In genomic region chr16:674214-674881, GRCh38 we compare ENCODE assay signal across 16 cellular contexts. TPM values are rescaled to one million over a fixed set of nuclear protein-coding genes. Genes with fewer than 3 reads are reported as not detected.
DNase-seq lines count a peak whose midpoint lies in the region; ATAC-seq and TF ChIP-seq lines count a peak whose summit lies in the region.
"Had no signal": no experiment of that assay in that cellular context is flagged by ENCODE, and none has a peak within 500 bp of the region (broad histone marks: within the 10 kb centered on the region; RNA-seq: fewer than 3 reads in every experiment).

No MANE protein-coding gene starts in this region.

- peak overlapping the region; percentile 97 for H3K23ac ChIP-seq in neuronal stem cell (ENCODE audit: low read depth, low read length, poor library complexity)

- H3K4me3 ChIP-seq in HUES64 (ENCODE audit: low read length): peak overlapping the region; percentile 61; the same call in 1 of the 2 replicates
- no peak overlapping the region for H3K4me3 ChIP-seq in neuronal stem cell (ENCODE audit: low read length in 2 of 2)
- no peak overlapping the region for H3K4me3 ChIP-seq in osteoblast (ENCODE audit: insufficient read depth, low read length)
- H3K4me3 ChIP-seq: SJSA1 had no signal

- H3K4me1 ChIP-seq in HUES64 (ENCODE audit: insufficient read depth, low read length): peaks cover 6% of the 10 kb centered on the region; the same call in 1 of the 2 replicates
- H3K4me1 ChIP-seq in neuronal stem cell (ENCODE audit: control insufficient read depth in 2 of 2, insufficient read depth in 1 of 2, low read depth in 1 of 2, low read length in 2 of 2): peaks cover 0 to 10% of the 10 kb centered on the region in 2 donors
- peaks cover under 1% of the 10 kb centered on the region for H3K4me1 ChIP-seq in osteoblast (ENCODE audit: insufficient read depth, low read length)
- H3K4me1 ChIP-seq: parathyroid adenoma had no signal

- peaks cover 18% of the 10 kb centered on the region for H3K79me1 ChIP-seq in neuronal stem cell (ENCODE audit: low read depth, low read length)

- H2AFZ ChIP-seq in neuronal stem cell (ENCODE audit: low read length) (no peak overlapping the region), osteoblast (ENCODE audit: low read length) (no peak overlapping the region)
- H2AFZ ChIP-seq: hepatocyte, parathyroid adenoma had no signal

- POLR2A ChIA-PET in CD4-positive, alpha-beta T cell (lab: Charles Lee): no interaction called here

- H3K14ac ChIP-seq in neuronal stem cell (ENCODE audit: low read length): no peak overlapping the region

- TF ChIP-seq CTCF in CD4-positive, alpha-beta T cell (IDR thresholded peaks at IDR 0.05): no peak
- no peak for TF ChIP-seq CTCF in osteoblast (IDR thresholded peaks at IDR 0.05; ENCODE audit: extremely low read depth, low read depth, low read length)

- H4K20me1 ChIP-seq in osteoblast (ENCODE audit: insufficient read depth, low read length): peaks cover 40% of the 10 kb centered on the region

- intact Hi-C loops in CD4-positive, alpha-beta T cell (cut with DNase I, micrococcal nuclease): no loop called here
- intact Hi-C loops in dendritic cell treated with granulocyte-macrophage colony-stimulating factor and Interleukin-4, amounts not matched to agents 40 ng/mL and 50 ng/mL, for 4 days (cut with micrococcal nuclease): no loop called here
- intact Hi-C loops in posterior cingulate gyrus (cut with DNase I): no loop called here

- no peaks in the 10 kb centered on the region for H3K9me3 Mint-ChIP-seq in CD4-positive, alpha-beta T cell
- no peaks in the 10 kb centered on the region for H3K9me3 Mint-ChIP-seq in dendritic cell treated with granulocyte-macrophage colony-stimulating factor and Interleukin-4, amounts not matched to agents 40 ng/mL and 50 ng/mL, for 4 days
- H3K9me3 Mint-ChIP-seq: stimulated activated naive CD8-positive, alpha-beta T cell treated with anti-CD3 and anti-CD28 coated beads, Interleukin-15, Interleukin-2, amounts not matched to agents 100 ng/mL and 50 ng/mL, for 24 hours had no signal

- WGBS in HUES64: 88% methylated on average over 22 of the region's 22 CpGs
- no CpG with 5 or more reads among the region's 22 CpGs for WGBS in neuronal stem cell (ENCODE audit: extremely low coverage in 2 of 2, insufficient read length in 2 of 2, insufficient replicate concordance in 1 of 2), 2 donors

- no peak overlapping the region for H4K8ac ChIP-seq in neuronal stem cell (ENCODE audit: low read depth, low read length)

- no peak overlapping the region for H2BK15ac ChIP-seq in neuronal stem cell (ENCODE audit: low read length)

- H2BK120ac ChIP-seq in neuronal stem cell (ENCODE audit: low read depth, low read length): no peak overlapping the region

- peaks cover 49% of the 10 kb centered on the region for H3K36me3 ChIP-seq in HUES64 (ENCODE audit: insufficient read depth, low read length)
- peaks cover 36 to 53% of the 10 kb centered on the region in 2 donors for H3K36me3 ChIP-seq in neuronal stem cell (replicated peaks in 1 of 2; ENCODE audit: control insufficient read depth in 2 of 2, insufficient read depth in 2 of 2, low read length in 2 of 2)
- peaks cover 40% of the 10 kb centered on the region for H3K36me3 ChIP-seq in osteoblast (ENCODE audit: insufficient read depth, low read length)

- H3K36me3 Mint-ChIP-seq in CD4-positive, alpha-beta T cell (ENCODE audit: low read depth): peaks cover 15% of the 10 kb centered on the region
- H3K36me3 Mint-ChIP-seq in dendritic cell treated with granulocyte-macrophage colony-stimulating factor and Interleukin-4, amounts not matched to agents 40 ng/mL and 50 ng/mL, for 4 days (ENCODE audit: low read depth): peaks cover 57% of the 10 kb centered on the region

- CTCF ChIA-PET in CD4-positive, alpha-beta T cell (lab: Charles Lee): no interaction called here

- H3K18ac ChIP-seq in neuronal stem cell (ENCODE audit: low read length): no peak overlapping the region

- H2BK5ac ChIP-seq in neuronal stem cell (ENCODE audit: low read length): no peak overlapping the region

- H3K9me3 ChIP-seq in CD4-positive, alpha-beta T cell (ENCODE audit: control insufficient read depth, low read length): no peaks in the 10 kb centered on the region
- H3K9me3 ChIP-seq in HUES64 (ENCODE audit: insufficient read depth, low read depth, low read length): no peaks in the 10 kb centered on the region
- H3K9me3 ChIP-seq in neuronal stem cell (replicated peaks in 1 of 2; ENCODE audit: control insufficient read depth in 2 of 2, insufficient read depth in 1 of 2, low read depth in 1 of 2, low read length in 2 of 2): no peaks in the 10 kb centered on the region
- no peaks in the 10 kb centered on the region for H3K9me3 ChIP-seq in osteoblast (ENCODE audit: low read depth, low read length)
- H3K9me3 ChIP-seq: SJSA1, transverse colon had no signal

- peak overlapping the region; percentile 41 for H2BK12ac ChIP-seq in neuronal stem cell (ENCODE audit: low read length)

- H3K27me3 ChIP-seq in CD4-positive, alpha-beta T cell (ENCODE audit: control insufficient read depth, insufficient read depth, low read length): peaks cover 12% of the 10 kb centered on the region
- peaks cover 5% of the 10 kb centered on the region; the same call in 1 of the 2 replicates for H3K27me3 ChIP-seq in HUES64 (ENCODE audit: insufficient read depth, low read length)
- peaks cover 0 to 14% (median 0%) of the 10 kb centered on the region in 3 experiments for H3K27me3 ChIP-seq in neuronal stem cell (ENCODE audit: control insufficient read depth in 3 of 3, insufficient read depth in 3 of 3, low read depth in 1 of 3, low read length in 3 of 3)
- no peaks in the 10 kb centered on the region for H3K27me3 ChIP-seq in osteoblast (ENCODE audit: insufficient read depth, low read length)
- H3K27me3 ChIP-seq: hepatocyte, SJSA1, transverse colon had no signal

- no peak overlapping the region for H3K27ac ChIP-seq in CD4-positive, alpha-beta T cell (ENCODE audit: low read depth, low read length)
- H3K27ac ChIP-seq in HUES64 (ENCODE audit: low read depth, low read length) (peak overlapping the region; percentile 35; the same call in 1 of the 2 replicates), neuronal stem cell (replicated peaks; ENCODE audit: low read length) (no peak overlapping the region), osteoblast (ENCODE audit: low read depth, low read length) (no peak overlapping the region)
- H3K27ac ChIP-seq: hepatocyte, parathyroid adenoma, SJSA1 had no signal

- no peak for DNase-seq in CD4-positive, alpha-beta T cell
- DNase-seq in neuronal stem cell (ENCODE audit: low spot score): no peak
- DNase-seq in activated CD4-positive, alpha-beta T cell treated with anti-CD3 and anti-CD28 coated beads for 4 hours: no peak
- DNase-seq in osteoblast (ENCODE audit: insufficient read length, low spot score, missing footprints): no peak
- no peak for DNase-seq in posterior cingulate gyrus
- DNase-seq: activated CD4-positive, alpha-beta T cell treated with anti-CD3 and anti-CD28 coated beads, Interleukin-2, amount 50 U/mL, for 48 hours; activated gamma-delta T cell; PC-3; stimulated activated CD4-positive, alpha-beta T cell treated with anti-CD3 and anti-CD28 coated beads, Interleukin-2, amount 100 ng/mL, for 24 hours; transverse colon had no signal

- no peak overlapping the region for H3K4ac ChIP-seq in neuronal stem cell (ENCODE audit: low read length)

- H3K27ac Mint-ChIP-seq in CD4-positive, alpha-beta T cell: no peak overlapping the region
- H3K27ac Mint-ChIP-seq in dendritic cell treated with granulocyte-macrophage colony-stimulating factor and Interleukin-4, amounts not matched to agents 40 ng/mL and 50 ng/mL, for 4 days: peak overlapping the region; percentile 10
- H3K27ac Mint-ChIP-seq: stimulated activated naive CD8-positive, alpha-beta T cell treated with anti-CD3 and anti-CD28 coated beads, Interleukin-15, Interleukin-2, amounts not matched to agents 100 ng/mL and 50 ng/mL, for 24 hours had no signal

- H2AK5ac ChIP-seq in neuronal stem cell (ENCODE audit: low read depth, low read length): peak overlapping the region; percentile 82

- peaks cover 18% of the 10 kb centered on the region for H3K4me1 Mint-ChIP-seq in CD4-positive, alpha-beta T cell (ENCODE audit: low read depth)
- peaks cover 25% of the 10 kb centered on the region for H3K4me1 Mint-ChIP-seq in dendritic cell treated with granulocyte-macrophage colony-stimulating factor and Interleukin-4, amounts not matched to agents 40 ng/mL and 50 ng/mL, for 4 days (ENCODE audit: low read depth)

- peak overlapping the region; percentile 65 for H3K4me3 Mint-ChIP-seq in CD4-positive, alpha-beta T cell
- no peak overlapping the region for H3K4me3 Mint-ChIP-seq in dendritic cell treated with granulocyte-macrophage colony-stimulating factor and Interleukin-4, amounts not matched to agents 40 ng/mL and 50 ng/mL, for 4 days
- H3K4me3 Mint-ChIP-seq: stimulated activated naive CD8-positive, alpha-beta T cell treated with anti-CD3 and anti-CD28 coated beads, Interleukin-15, Interleukin-2, amounts not matched to agents 100 ng/mL and 50 ng/mL, for 24 hours had no signal

- H3K9ac ChIP-seq in HUES64 (ENCODE audit: low read depth, low read length) (no peak overlapping the region; the same call in 1 of the 2 replicates), neuronal stem cell (ENCODE audit: low read depth, low read length, poor library complexity) (no peak overlapping the region)
- H3K9ac ChIP-seq: parathyroid adenoma had no signal

- no peaks in the 10 kb centered on the region for H3K27me3 Mint-ChIP-seq in CD4-positive, alpha-beta T cell
- H3K27me3 Mint-ChIP-seq in dendritic cell treated with granulocyte-macrophage colony-stimulating factor and Interleukin-4, amounts not matched to agents 40 ng/mL and 50 ng/mL, for 4 days: peaks cover 38% of the 10 kb centered on the region
- H3K27me3 Mint-ChIP-seq: stimulated activated naive CD8-positive, alpha-beta T cell treated with anti-CD3 and anti-CD28 coated beads, Interleukin-15, Interleukin-2, amounts not matched to agents 100 ng/mL and 50 ng/mL, for 24 hours had no signal

- no peak for ATAC-seq in CD4-positive, alpha-beta T cell (ENCODE audit: poor library complexity)
- ATAC-seq: PC-3 had no signal

- no peak overlapping the region for H4K91ac ChIP-seq in neuronal stem cell (ENCODE audit: low read depth, low read length, poor library complexity)

- H3K4me2 ChIP-seq in neuronal stem cell (ENCODE audit: insufficient read depth, low read length, poor library complexity, severe bottlenecking) (peak overlapping the region; percentile 71), osteoblast (ENCODE audit: insufficient read depth, low read length) (no peak overlapping the region)

- H3K79me2 ChIP-seq in osteoblast (ENCODE audit: insufficient read depth, low read length): peaks cover 17% of the 10 kb centered on the region
- H3K79me2 ChIP-seq: parathyroid adenoma had no signal

RNA-seq across cellular contexts. Expression of gene RHBDL1, which starts 1.1 kb away (rescaled TPM):
- 1 to 10 TPM; 6.6 to 6.9 TPM for total RNA-seq in CD4-positive, alpha-beta T cell
- 0.60 TPM for polyA plus RNA-seq in HUES64 (2013, experiment 1 of 2)
- polyA plus RNA-seq in HUES64 (2013, experiment 2 of 2): 1.1 TPM
- polyA plus RNA-seq in neuronal stem cell (2013, experiment 1 of 2): 2.2 TPM
- 1.8 TPM for polyA plus RNA-seq in neuronal stem cell (2013, experiment 2 of 2)
- 0.88 and 1.1 TPM in 2 replicates for total RNA-seq in osteoblast

RNA-seq across cellular contexts. Expression of gene STUB1, which starts 5.9 kb away (rescaled TPM):
- total RNA-seq in CD4-positive, alpha-beta T cell: 10 to 100 TPM; 46.9 to 53.9 TPM
- polyA plus RNA-seq in HUES64 (2013, experiment 1 of 2): 54.4 TPM
- 55.0 TPM for polyA plus RNA-seq in HUES64 (2013, experiment 2 of 2)
- 68.3 TPM for polyA plus RNA-seq in neuronal stem cell (2013, experiment 1 of 2)
- 66.0 TPM for polyA plus RNA-seq in neuronal stem cell (2013, experiment 2 of 2)
- total RNA-seq in osteoblast: 88.1 and 102 TPM in 2 replicates

RNA-seq across cellular contexts. Expression of gene RHOT2, which starts 6.4 kb away (rescaled TPM):
- 100 to 1,000 TPM; 202 to 209 TPM for total RNA-seq in CD4-positive, alpha-beta T cell
- polyA plus RNA-seq in HUES64 (2013, experiment 1 of 2): 96.7 TPM
- 84.0 TPM for polyA plus RNA-seq in HUES64 (2013, experiment 2 of 2)
- polyA plus RNA-seq in neuronal stem cell (2013, experiment 1 of 2): 68.0 TPM
- 63.4 TPM for polyA plus RNA-seq in neuronal stem cell (2013, experiment 2 of 2)
- total RNA-seq in osteoblast: 35.9 and 42.0 TPM in 2 replicates

RNA-seq across cellular contexts. Expression of gene JMJD8, which starts 9.8 kb away (rescaled TPM):
- 10 to 100 TPM; 22.0 to 23.6 TPM for total RNA-seq in CD4-positive, alpha-beta T cell
- polyA plus RNA-seq in HUES64 (2013, experiment 1 of 2): 43.4 TPM
- polyA plus RNA-seq in HUES64 (2013, experiment 2 of 2): 38.7 TPM
- polyA plus RNA-seq in neuronal stem cell (2013, experiment 1 of 2): 34.8 TPM
- 33.9 TPM for polyA plus RNA-seq in neuronal stem cell (2013, experiment 2 of 2)
- 48.0 and 48.5 TPM in 2 replicates for total RNA-seq in osteoblast

RNA-seq across cellular contexts. Expression of gene WDR24, which starts 15.8 kb away (rescaled TPM):
- 10 to 100 TPM; 12.1 to 12.6 TPM for total RNA-seq in CD4-positive, alpha-beta T cell
- polyA plus RNA-seq in HUES64 (2013, experiment 1 of 2): 10.8 TPM
- polyA plus RNA-seq in HUES64 (2013, experiment 2 of 2): 9.5 TPM
- polyA plus RNA-seq in neuronal stem cell (2013, experiment 1 of 2): 8.4 TPM
- polyA plus RNA-seq in neuronal stem cell (2013, experiment 2 of 2): 8.3 TPM
- total RNA-seq in osteoblast: 8.0 and 8.7 TPM in 2 replicates
